Comparison of ENCODE assay signal across 8 cellular contexts in the genomic region with DNA sequence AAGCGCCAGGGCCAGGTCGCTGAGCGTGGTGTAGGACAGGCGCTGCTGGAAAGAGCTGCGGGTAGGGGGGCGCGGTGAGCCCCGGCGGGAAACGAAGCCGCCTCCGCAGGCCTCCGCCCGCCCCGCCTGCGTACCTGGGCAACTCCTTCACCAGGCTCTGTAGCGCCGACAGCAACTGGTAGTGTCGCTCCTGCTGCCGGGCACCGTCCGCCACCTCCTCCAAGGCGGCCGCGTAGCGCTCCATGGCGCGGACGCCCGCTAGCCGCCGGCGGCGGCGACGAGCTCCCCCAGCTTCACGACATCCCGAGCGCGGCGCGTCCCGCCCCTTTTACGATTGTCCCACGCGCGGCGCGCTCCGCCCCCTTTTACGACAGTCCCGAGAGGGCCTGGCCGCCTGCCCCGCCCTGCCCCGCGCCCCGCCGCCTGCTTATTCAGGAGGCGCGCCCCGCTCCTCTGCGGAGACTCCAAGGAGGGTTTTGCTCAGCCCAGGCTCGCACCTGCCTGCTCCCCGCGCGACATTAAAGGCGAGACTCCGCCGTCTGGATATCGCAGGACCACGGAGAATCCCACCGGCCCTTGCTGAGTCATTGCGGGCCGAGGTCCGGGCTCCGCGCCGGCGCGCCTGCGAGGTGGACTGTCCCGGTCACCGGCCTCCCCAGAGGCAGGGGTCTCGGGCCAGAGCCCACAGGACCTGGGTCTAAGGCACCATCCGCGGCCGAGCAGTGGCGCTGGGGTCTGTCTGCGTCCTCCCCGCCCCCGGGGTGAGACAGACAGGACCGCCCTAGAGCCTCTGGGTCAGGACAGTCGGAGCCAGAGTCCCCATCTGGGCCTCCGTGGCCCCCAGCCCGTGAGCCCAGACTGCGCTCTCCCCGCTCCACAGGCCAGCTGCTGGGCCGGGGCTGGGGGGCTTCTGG. TPM values are rescaled to one million over a fixed set of nuclear protein-coding genes. Genes with fewer than 3 reads are reported as not detected.
DNase-seq lines count a peak whose midpoint lies in the region; ATAC-seq and TF ChIP-seq lines count a peak whose summit lies in the region.

A gene (minus strand): TSS at position 316 of the 914 bp plus-strand sequence. CDS start 72 bp downstream, at position 244.

- H3K36me3 ChIP-seq in fibroblast of lung (ENCODE audit: control insufficient read depth, insufficient read depth, low read length), result no peaks in the 10 kb centered on the region

- no peaks in the 10 kb centered on the region for H3K27me3 Mint-ChIP-seq in naive B cell

- no peaks in the 10 kb centered on the region for H3K27me3 ChIP-seq in fibroblast of lung (ENCODE audit: control insufficient read depth, insufficient read depth, low read length)

- peaks cover 18% of the 10 kb centered on the region for H3K4me1 ChIP-seq in fibroblast of lung (ENCODE audit: control insufficient read depth, extremely low read depth, insufficient read depth, low read length)

- peak within 1 kb of the TSS; percentile 60 to 85 (median 76) for H3K27ac Mint-ChIP-seq in naive B cell
- H3K27ac Mint-ChIP-seq in stimulated activated effector memory CD8-positive, alpha-beta T cell treated with anti-CD3 and anti-CD28 coated beads, Interleukin-12 subunit alpha, Interleukin-12 subunit beta, amount 100 ng/mL, for 72 hours, result peak within 1 kb of the TSS; percentile 95

- no peak for TF ChIP-seq RAD21 in Ishikawa (IDR thresholded peaks at IDR 0.05; ENCODE audit: low read depth)

- no peaks in the 10 kb centered on the region for H3K36me3 Mint-ChIP-seq in naive B cell
- peaks cover 17% of the 10 kb centered on the region for H3K36me3 Mint-ChIP-seq in stimulated activated effector memory CD8-positive, alpha-beta T cell treated with anti-CD3 and anti-CD28 coated beads, Interleukin-12 subunit alpha, Interleukin-12 subunit beta, amount 100 ng/mL, for 72 hours

- peaks cover 8% of the 10 kb centered on the region for H3K79me2 ChIP-seq in fibroblast of lung (ENCODE audit: control insufficient read depth, insufficient read depth, low read length)

- H3K4me2 ChIP-seq in fibroblast of lung (ENCODE audit: extremely low read depth, insufficient read depth, low read length), result peak within 1 kb of the TSS; percentile 84

- TF ChIP-seq EP300 in Ishikawa (IDR thresholded peaks at IDR 0.05; ENCODE audit: borderline replicate concordance), result peak; percentile 14; the same call in 1 of the 2 replicates

- H3K9me3 ChIP-seq in fibroblast of lung (ENCODE audit: control insufficient read depth, insufficient read depth, low read depth, low read length), result no peaks in the 10 kb centered on the region

- H3K4me1 Mint-ChIP-seq in naive B cell, result peaks cover 6 to 50% (median 34%) of the 10 kb centered on the region in 3 donors
- H3K4me1 Mint-ChIP-seq in stimulated activated effector memory CD8-positive, alpha-beta T cell treated with anti-CD3 and anti-CD28 coated beads, Interleukin-12 subunit alpha, Interleukin-12 subunit beta, amount 100 ng/mL, for 72 hours, result peaks cover 54% of the 10 kb centered on the region

- TF ChIP-seq CTCF in fibroblast of lung (conservative IDR thresholded peaks at IDR 0.05 in 1 of 2, IDR thresholded peaks at IDR 0.05 in 1 of 2; ENCODE audit: low read depth in 1 of 2, low read length in 2 of 2), result no peak

- peaks cover 0 to 2% (median 0%) of the 10 kb centered on the region in 7 donors for H3K9me3 Mint-ChIP-seq in naive B cell
- H3K9me3 Mint-ChIP-seq in stimulated activated effector memory CD8-positive, alpha-beta T cell treated with anti-CD3 and anti-CD28 coated beads, Interleukin-12 subunit alpha, Interleukin-12 subunit beta, amount 100 ng/mL, for 72 hours, result no peaks in the 10 kb centered on the region

- peak within 1 kb of the TSS; percentile 82 for H2AFZ ChIP-seq in fibroblast of lung (ENCODE audit: low read length)

- H3K4me3 Mint-ChIP-seq in naive B cell, result peak within 1 kb of the TSS; percentile 88 to 94 (median 92)
- peak within 1 kb of the TSS; percentile 93 for H3K4me3 Mint-ChIP-seq in stimulated activated effector memory CD8-positive, alpha-beta T cell treated with anti-CD3 and anti-CD28 coated beads, Interleukin-12 subunit alpha, Interleukin-12 subunit beta, amount 100 ng/mL, for 72 hours

- peak within 1 kb of the TSS; percentile 88 for H3K9ac ChIP-seq in fibroblast of lung (ENCODE audit: insufficient read depth, low read length)

- H3K4me3 ChIP-seq in fibroblast of lung (replicated peaks in 1 of 4; ENCODE audit: control extremely low read depth in 1 of 4, insufficient read depth in 1 of 4, low read depth in 3 of 4, low read length in 4 of 4), result peak within 1 kb of the TSS; percentile 66 to 94 (median 90)

- ATAC-seq in GM21515 (IDR thresholded peaks at IDR 0.05; ENCODE audit: unreplicated experiment) (peak; percentile 58), naive B cell (ENCODE audit: low read depth in 2 of 2) (peak; percentile 89 to 93)
- peak; percentile 79 for ATAC-seq in stimulated activated effector memory CD8-positive, alpha-beta T cell treated with anti-CD3 and anti-CD28 coated beads, Interleukin-12 subunit alpha, Interleukin-12 subunit beta, amount 100 ng/mL, for 72 hours

- H4K20me1 ChIP-seq in fibroblast of lung (ENCODE audit: control insufficient read depth, extremely low read depth, insufficient read depth, low read length), result no peaks in the 10 kb centered on the region

- DNase-seq in DMS 273 treated with DMSO at 0.1 percent for 48 hours (lab: John Stamatoyannopoulos, UW) (peak; percentile 62), RPMI7951 (ENCODE audit: low read depth) (peak; percentile 94), fibroblast of lung (ENCODE audit: low read depth in 2 of 2) (peak; percentile 94 to 96), naive B cell (peak; percentile 96)
- DNase-seq in activated T-helper 1 cell treated with anti-CD3 and anti-CD28 coated beads, Interleukin-2, amount 50 U/mL, for 16 hours (ENCODE audit: low read depth in 1 of 2, low spot score in 1 of 2), result peak; percentile 94 to 96
- peak; percentile 92 to 97 for DNase-seq in stimulated activated effector memory CD8-positive, alpha-beta T cell treated with anti-CD3 and anti-CD28 coated beads, Interleukin-12 subunit alpha, Interleukin-12 subunit beta, amount 100 ng/mL, for 72 hours (ENCODE audit: low spot score in 2 of 2)

- H3K27ac ChIP-seq in fibroblast of lung (ENCODE audit: insufficient read depth, low read length), result peak within 1 kb of the TSS; percentile 84

TF ChIP-seq in Ishikawa, 13 proteins besides CTCF, POLR2A, EP300 and RAD21:
- TF ChIP-seq, protein P1, sequence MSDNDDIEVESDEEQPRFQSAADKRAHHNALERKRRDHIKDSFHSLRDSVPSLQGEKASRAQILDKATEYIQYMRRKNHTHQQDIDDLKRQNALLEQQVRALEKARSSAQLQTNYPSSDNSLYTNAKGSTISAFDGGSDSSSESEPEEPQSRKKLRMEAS (IDR thresholded peaks at IDR 0.05), result peak; percentile 43
- TF ChIP-seq CREB1 (IDR thresholded peaks at IDR 0.05; ENCODE audit: low read depth) (peak; percentile 58; the same call in 1 of the 2 replicates), FOXM1 (IDR thresholded peaks at IDR 0.05; ENCODE audit: borderline replicate concordance, low read depth) (no peak), TAF1 (IDR thresholded peaks at IDR 0.05; ENCODE audit: low read depth) (peak; percentile 86), ZBTB7A (IDR thresholded peaks at IDR 0.05; ENCODE audit: low read depth) (no peak; the same call in 1 of the 2 replicates), EGR1 (IDR thresholded peaks at IDR 0.05) (peak; percentile 37; the same call in 1 of the 2 replicates), YY1 (IDR thresholded peaks at IDR 0.05; ENCODE audit: low read depth) (peak; percentile 70), TEAD4 (IDR thresholded peaks at IDR 0.05) (0 out of 2 replicates have a peak, but pooled peaks have one; percentile 16), CEBPB (IDR thresholded peaks at IDR 0.05) (no peak), NFIC (IDR thresholded peaks at IDR 0.05) (peak; percentile 22; the same call in 1 of the 2 replicates), TCF12 (IDR thresholded peaks at IDR 0.05; ENCODE audit: low read depth) (0 out of 2 replicates have a peak, but pooled peaks have one; percentile 21)
- TF ChIP-seq, protein P2, sequence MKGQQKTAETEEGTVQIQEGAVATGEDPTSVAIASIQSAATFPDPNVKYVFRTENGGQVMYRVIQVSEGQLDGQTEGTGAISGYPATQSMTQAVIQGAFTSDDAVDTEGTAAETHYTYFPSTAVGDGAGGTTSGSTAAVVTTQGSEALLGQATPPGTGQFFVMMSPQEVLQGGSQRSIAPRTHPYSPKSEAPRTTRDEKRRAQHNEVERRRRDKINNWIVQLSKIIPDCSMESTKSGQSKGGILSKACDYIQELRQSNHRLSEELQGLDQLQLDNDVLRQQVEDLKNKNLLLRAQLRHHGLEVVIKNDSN (IDR thresholded peaks at IDR 0.05), result peak; percentile 15; the same call in 1 of the 2 replicates
- TF ChIP-seq, protein P3, sequence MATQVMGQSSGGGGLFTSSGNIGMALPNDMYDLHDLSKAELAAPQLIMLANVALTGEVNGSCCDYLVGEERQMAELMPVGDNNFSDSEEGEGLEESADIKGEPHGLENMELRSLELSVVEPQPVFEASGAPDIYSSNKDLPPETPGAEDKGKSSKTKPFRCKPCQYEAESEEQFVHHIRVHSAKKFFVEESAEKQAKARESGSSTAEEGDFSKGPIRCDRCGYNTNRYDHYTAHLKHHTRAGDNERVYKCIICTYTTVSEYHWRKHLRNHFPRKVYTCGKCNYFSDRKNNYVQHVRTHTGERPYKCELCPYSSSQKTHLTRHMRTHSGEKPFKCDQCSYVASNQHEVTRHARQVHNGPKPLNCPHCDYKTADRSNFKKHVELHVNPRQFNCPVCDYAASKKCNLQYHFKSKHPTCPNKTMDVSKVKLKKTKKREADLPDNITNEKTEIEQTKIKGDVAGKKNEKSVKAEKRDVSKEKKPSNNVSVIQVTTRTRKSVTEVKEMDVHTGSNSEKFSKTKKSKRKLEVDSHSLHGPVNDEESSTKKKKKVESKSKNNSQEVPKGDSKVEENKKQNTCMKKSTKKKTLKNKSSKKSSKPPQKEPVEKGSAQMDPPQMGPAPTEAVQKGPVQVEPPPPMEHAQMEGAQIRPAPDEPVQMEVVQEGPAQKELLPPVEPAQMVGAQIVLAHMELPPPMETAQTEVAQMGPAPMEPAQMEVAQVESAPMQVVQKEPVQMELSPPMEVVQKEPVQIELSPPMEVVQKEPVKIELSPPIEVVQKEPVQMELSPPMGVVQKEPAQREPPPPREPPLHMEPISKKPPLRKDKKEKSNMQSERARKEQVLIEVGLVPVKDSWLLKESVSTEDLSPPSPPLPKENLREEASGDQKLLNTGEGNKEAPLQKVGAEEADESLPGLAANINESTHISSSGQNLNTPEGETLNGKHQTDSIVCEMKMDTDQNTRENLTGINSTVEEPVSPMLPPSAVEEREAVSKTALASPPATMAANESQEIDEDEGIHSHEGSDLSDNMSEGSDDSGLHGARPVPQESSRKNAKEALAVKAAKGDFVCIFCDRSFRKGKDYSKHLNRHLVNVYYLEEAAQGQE (IDR thresholded peaks at IDR 0.05; ENCODE audit: low read depth), result no peak
TF ChIP-seq in Ishikawa: peak in this region for 9.

RNA-seq across cellular contexts. Expression of the gene that starts here (rescaled TPM):
- 39.7 and 41.8 TPM in 2 replicates for total RNA-seq in RPMI7951 (2014; rRNA removed; shearing (Covaris generic))
- total RNA-seq in fibroblast of lung, result 51.1 and 53.2 TPM in 2 replicates
- polyA plus RNA-seq in fibroblast of lung (26.2 and 42.7 TPM in 2 replicates), naive B cell (ENCODE audit: low read depth in 6 of 6) (10 to 100 TPM; 54.0 to 84.4 (median 56.6) TPM)
- polyA plus RNA-seq in fibroblast of lung (2012), result 43.9 and 80.0 TPM in 2 replicates
- 33.7 and 35.4 TPM in 2 replicates for polyA minus RNA-seq in fibroblast of lung (ENCODE audit: low replicate concordance)

Comparison
In these comparisons a context has a peak if more than half of its experiments do, and no peak if none do; other contexts are left out.
1. Peak in every context shown above with its lines: DNase-seq, ATAC-seq, H3K4me3 ChIP-seq and H3K27ac ChIP-seq.